In genomic region chr2:94994063-94994913, GRCh38 we compare ENCODE assay signal across 16 cellular contexts. TPM values are rescaled to one million over a fixed set of nuclear protein-coding genes. Genes with fewer than 3 reads are reported as not detected.
"Had no signal": no experiment of that assay in that cellular context is flagged by ENCODE, and none has a peak within 500 bp of the region (broad histone marks: within the 10 kb centered on the region; RNA-seq: fewer than 3 reads in every experiment).

No MANE protein-coding gene starts in this region.

- H3K27ac Mint-ChIP-seq: activated CD4-positive, alpha-beta memory T cell treated with anti-CD3 and anti-CD28 coated beads for 36 hours; memory B cell had no signal

- H3K27ac ChIP-seq: right lobe of liver, SJSA1, testis had no signal

- H3K36me3 ChIP-seq: right lobe of liver, SJSA1 had no signal

- ATAC-seq: esophagus mucosa, left colon had no signal

- H3K4me3 Mint-ChIP-seq: activated CD4-positive, alpha-beta memory T cell treated with anti-CD3 and anti-CD28 coated beads for 36 hours; memory B cell had no signal

- H3K4me1 ChIP-seq: right lobe of liver, SJSA1, testis had no signal

- H3K9me3 Mint-ChIP-seq: activated CD4-positive, alpha-beta memory T cell treated with anti-CD3 and anti-CD28 coated beads for 36 hours; brain; memory B cell had no signal

- H3K27me3 ChIP-seq: right lobe of liver, SJSA1, testis had no signal

- H3K4me3 ChIP-seq: right lobe of liver, SJSA1, testis had no signal

- H3K4me1 Mint-ChIP-seq: memory B cell had no signal

- DNase-seq: activated CD4-positive, alpha-beta memory T cell treated with anti-CD3 and anti-CD28 coated beads for 36 hours; activated CD4-positive, alpha-beta T cell treated with anti-CD3 and anti-CD28 coated beads for 1 hour; activated naive CD4-positive, alpha-beta T cell treated with anti-CD3 and anti-CD28 coated beads, Interleukin-2, amount 50 U/mL, for 16 hours; amygdala; stimulated activated CD4-positive, alpha-beta T cell treated with anti-CD3 and anti-CD28 coated beads, Interleukin-2, amount 100 ng/mL, for 24 hours; stimulated activated naive CD4-positive, alpha-beta T cell; T-helper 9 cell; testis had no signal

- H3K36me3 Mint-ChIP-seq: activated CD4-positive, alpha-beta memory T cell treated with anti-CD3 and anti-CD28 coated beads for 36 hours; brain; memory B cell had no signal

RNA-seq across cellular contexts. Expression of gene MAL, which starts 31.2 kb away (rescaled TPM):
- total RNA-seq: dermis microvascular lymphatic vessel endothelial cell, fibroblast of villous mesenchyme, SJSA1 had no signal
